In genomic region chr2:131588152-131588873, GRCh38 we compare ENCODE assay signal across 15 cellular contexts.
DNase-seq lines count a peak whose midpoint lies in the region; ATAC-seq lines count a peak whose summit lies in the region.
"Had no signal": no experiment of that assay in that cellular context is flagged by ENCODE, and none has a peak within 500 bp of the region (broad histone marks: within the 10 kb centered on the region; RNA-seq: fewer than 3 reads in every experiment).

No MANE protein-coding gene starts in this region.

- no peaks in the 10 kb centered on the region for H3K27me3 ChIP-seq in Karpas-422 (ENCODE audit: low read length)
- H3K27me3 ChIP-seq: BE2C had no signal

- no peaks in the 10 kb centered on the region for H4K20me1 ChIP-seq in Karpas-422 (ENCODE audit: insufficient read depth, low read depth, low read length)

- H3K9me3 ChIP-seq in Karpas-422 (ENCODE audit: low read length), result no peaks in the 10 kb centered on the region
- H3K9me3 ChIP-seq: BE2C had no signal

- no peak overlapping the region for H2AFZ ChIP-seq in Karpas-422 (ENCODE audit: low read length)

- DNase-seq in Karpas-422 (peak; percentile 57), HuH-7 (ENCODE audit: low spot score) (no peak), DMS53 (lab: John Stamatoyannopoulos, UW) (no peak), cerebellar nuclear complex (lab: John Stamatoyannopoulos, UW) (no peak), ACHN (no peak)
- DNase-seq: activated CD8-positive, alpha-beta T cell treated with anti-CD3 and anti-CD28 coated beads, Interleukin-2, amount 10 ng/mL, durations not matched to agents 7 days and 5 days; activated naive CD8-positive, alpha-beta T cell treated with anti-CD3 and anti-CD28 coated beads, Interleukin-2, amount 10 ng/mL, durations not matched to agents 7 days and 5 days; BE2C; dermis blood vessel endothelial cell; HFFc6; MV-4-11; nucleus accumbens had no signal

- peak; percentile 54 for ATAC-seq in GM18508 (IDR thresholded peaks at IDR 0.05; ENCODE audit: insufficient read depth, unreplicated experiment)
- ATAC-seq in GM21390 (IDR thresholded peaks at IDR 0.05; ENCODE audit: unreplicated experiment), result peak; percentile 81
- peak; percentile 64 for ATAC-seq in HG02981 (IDR thresholded peaks at IDR 0.05; ENCODE audit: unreplicated experiment)
- ATAC-seq: activated CD8-positive, alpha-beta T cell treated with anti-CD3 and anti-CD28 coated beads, Interleukin-2, amount 10 ng/mL, durations not matched to agents 7 days and 5 days had no signal

- no peak overlapping the region for H3K27ac ChIP-seq in Karpas-422 (ENCODE audit: low read length)

- no peaks in the 10 kb centered on the region for H3K79me2 ChIP-seq in Karpas-422 (ENCODE audit: low read length)

- H3K4me2 ChIP-seq in Karpas-422 (ENCODE audit: low read depth, low read length, poor library complexity, severe bottlenecking), result peak overlapping the region; percentile 6

- no peaks in the 10 kb centered on the region for H3K36me3 ChIP-seq in Karpas-422 (ENCODE audit: insufficient read depth, low read length)
- H3K36me3 ChIP-seq: BE2C had no signal

- in situ Hi-C loops in ACHN (cut with HindIII; ENCODE audit: low pct_ligation_motif_present, low pct_unique_long_range_greater_than_20kb, low sequenced_read_pairs), result no loop called here

- H3K4me3 ChIP-seq in Karpas-422 (ENCODE audit: low read length), result no peak overlapping the region

- no peaks in the 10 kb centered on the region for H3K9me2 ChIP-seq in Karpas-422 (replicated peaks; ENCODE audit: insufficient read depth, low read length)

- H3K9ac ChIP-seq in Karpas-422 (ENCODE audit: low read length), result no peak overlapping the region

- H3K4me1 ChIP-seq in Karpas-422 (ENCODE audit: low read length), result peaks cover 27% of the 10 kb centered on the region
- H3K4me1 ChIP-seq: BE2C had no signal
